ENCODE assay signal across 12 cellular contexts in the genomic region with DNA sequence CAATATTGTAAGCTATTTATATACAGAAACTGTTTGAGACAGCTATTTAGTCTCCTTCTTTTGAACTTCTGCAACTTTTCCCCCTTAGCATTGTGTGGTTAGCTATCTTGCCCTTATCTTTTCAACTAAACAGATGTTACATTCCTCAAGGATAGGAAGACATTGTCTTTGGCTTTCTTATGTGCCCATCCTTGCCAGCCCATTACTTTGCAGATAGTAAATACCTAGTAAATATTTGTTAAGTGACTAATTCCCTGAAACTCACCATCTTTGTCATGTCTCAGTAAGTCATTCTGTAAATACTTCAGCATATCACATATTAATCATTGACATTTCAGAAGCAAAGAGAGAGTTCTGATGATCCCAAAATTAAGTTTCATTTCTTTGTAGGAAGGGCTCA.
DNase-seq lines count a peak whose midpoint lies in the region; ATAC-seq and TF ChIP-seq lines count a peak whose summit lies in the region.
"Had no signal": no experiment of that assay in that cellular context is flagged by ENCODE, and none has a peak within 500 bp of the region (broad histone marks: within the 10 kb centered on the region; RNA-seq: fewer than 3 reads in every experiment).

No MANE protein-coding gene starts in this region.

- peaks cover 23% of the 10 kb centered on the region for H3K4me1 ChIP-seq in endodermal cell (ENCODE audit: control insufficient read depth, insufficient read depth, low read length)

- no peak overlapping the region for H3K4me3 Mint-ChIP-seq in endodermal cell
- H3K4me3 Mint-ChIP-seq in stimulated activated naive CD8-positive, alpha-beta T cell treated with anti-CD3 and anti-CD28 coated beads, Interleukin-15, amount 100 ng/mL, for 72 hours: no peak overlapping the region
- H3K4me3 Mint-ChIP-seq in immature natural killer cell: no peak overlapping the region
- H3K4me3 Mint-ChIP-seq: neural crest cell had no signal

- no peaks in the 10 kb centered on the region for H3K9me3 ChIP-seq in endodermal cell (ENCODE audit: control insufficient read depth, low read length)
- H3K9me3 ChIP-seq: tibial nerve had no signal

- peak; percentile 82 for ATAC-seq in GM21447 (IDR thresholded peaks at IDR 0.05; ENCODE audit: unreplicated experiment)
- no peak for ATAC-seq in stimulated activated naive CD8-positive, alpha-beta T cell treated with anti-CD3 and anti-CD28 coated beads, Interleukin-15, amount 100 ng/mL, for 72 hours

- H3K36me3 Mint-ChIP-seq in endodermal cell (ENCODE audit: low read depth) (no peaks in the 10 kb centered on the region), immature natural killer cell (no peaks in the 10 kb centered on the region)

- no peaks in the 10 kb centered on the region for H3K27me3 ChIP-seq in endodermal cell (ENCODE audit: control insufficient read depth, insufficient read depth, low read length, poor library complexity, severe bottlenecking)
- H3K27me3 ChIP-seq in H7 (ENCODE audit: control insufficient read depth, insufficient read depth, low read length): peaks cover 11% of the 10 kb centered on the region; the same call in 1 of the 2 replicates
- H3K27me3 ChIP-seq: tibial nerve had no signal

- H3K27ac ChIP-seq in endodermal cell (ENCODE audit: low read depth, low read length): no peak overlapping the region
- H3K27ac ChIP-seq: tibial nerve had no signal

- peaks cover 6% of the 10 kb centered on the region for H3K27me3 Mint-ChIP-seq in endodermal cell (ENCODE audit: insufficient read depth)
- no peaks in the 10 kb centered on the region for H3K27me3 Mint-ChIP-seq in stimulated activated naive CD8-positive, alpha-beta T cell treated with anti-CD3 and anti-CD28 coated beads, Interleukin-15, amount 100 ng/mL, for 72 hours
- H3K27me3 Mint-ChIP-seq in immature natural killer cell (ENCODE audit: low read depth in 3 of 3): peaks cover 0 to 2% (median 0%) of the 10 kb centered on the region in 3 donors

- H3K9me3 Mint-ChIP-seq in endodermal cell (no peaks in the 10 kb centered on the region), immature natural killer cell (peaks cover 4 to 48% (median 12%) of the 10 kb centered on the region in 6 donors)
- peaks cover 5 to 6% of the 10 kb centered on the region in 2 donors for H3K9me3 Mint-ChIP-seq in stimulated activated naive CD8-positive, alpha-beta T cell treated with anti-CD3 and anti-CD28 coated beads, Interleukin-15, amount 100 ng/mL, for 72 hours
- H3K9me3 Mint-ChIP-seq: neural crest cell had no signal

- H3K36me3 ChIP-seq in endodermal cell (ENCODE audit: control insufficient read depth, insufficient read depth, low read length) (no peaks in the 10 kb centered on the region), H7 (replicated peaks; ENCODE audit: control insufficient read depth, insufficient read depth, low read length) (no peaks in the 10 kb centered on the region)
- H3K36me3 ChIP-seq: tibial nerve had no signal

- H3K4me3 ChIP-seq in endodermal cell (ENCODE audit: low read length) (peak overlapping the region; percentile 59), H7 (ENCODE audit: insufficient read depth, low read depth, low read length) (no peak overlapping the region)
- H3K4me3 ChIP-seq: tibial nerve had no signal

- TF ChIP-seq CTCF in endodermal cell (conservative IDR thresholded peaks at IDR 0.05): no peak

- peaks cover 38% of the 10 kb centered on the region for H3K4me1 Mint-ChIP-seq in endodermal cell
- H3K4me1 Mint-ChIP-seq in stimulated activated naive CD8-positive, alpha-beta T cell treated with anti-CD3 and anti-CD28 coated beads, Interleukin-15, amount 100 ng/mL, for 72 hours: no peaks in the 10 kb centered on the region
- no peaks in the 10 kb centered on the region for H3K4me1 Mint-ChIP-seq in immature natural killer cell

- peak overlapping the region; percentile 83 for H3K27ac Mint-ChIP-seq in endodermal cell
- H3K27ac Mint-ChIP-seq in stimulated activated naive CD8-positive, alpha-beta T cell treated with anti-CD3 and anti-CD28 coated beads, Interleukin-15, amount 100 ng/mL, for 72 hours: no peak overlapping the region
- no peak overlapping the region for H3K27ac Mint-ChIP-seq in immature natural killer cell

- peak overlapping the region; percentile 7 for H3K9ac ChIP-seq in endodermal cell (ENCODE audit: extremely low read depth, low read length, poor library complexity, severe bottlenecking)

- DNase-seq in A172 (ENCODE audit: low spot score): peak; percentile 74
- DNase-seq in HT-29 (ENCODE audit: low spot score): peak; percentile 49
- DNase-seq in endodermal cell: no peak
- DNase-seq in stimulated activated naive CD8-positive, alpha-beta T cell treated with anti-CD3 and anti-CD28 coated beads, Interleukin-15, amount 100 ng/mL, for 72 hours: no peak
- DNase-seq in H7: no peak
- DNase-seq in NCI-H524 (lab: John Stamatoyannopoulos, UW): no peak
- DNase-seq in immature natural killer cell: no peak
- DNase-seq: NCI-H1092 treated with DMSO at 0.1 percent for 48 hours; stimulated activated CD4-positive, alpha-beta T cell treated with anti-CD3 and anti-CD28 coated beads, Interleukin-4, amount 100 ng/mL, for 1 hour had no signal

Comparison
In these comparisons a context has a peak if more than half of its experiments do, and no peak if none do; other contexts are left out.
1. DNase-seq: peak in A172 (single experiment) and HT-29 (single experiment); none in endodermal cell (single experiment), stimulated activated naive CD8-positive, alpha-beta T cell treated with anti-CD3 and anti-CD28 coated beads, Interleukin-15, amount 100 ng/mL, for 72 hours (0 of 2), H7 (single experiment), NCI-H524 (0 of 2) and immature natural killer cell (0 of 3).